Comparison of ENCODE assay signal across 14 cellular contexts in genomic region chr20:63542696-63543095, GRCh38. TPM values are rescaled to one million over a fixed set of nuclear protein-coding genes. Genes with fewer than 3 reads are reported as not detected.
DNase-seq lines count a peak whose midpoint lies in the region; ATAC-seq and TF ChIP-seq lines count a peak whose summit lies in the region.
"Had no signal": no experiment of that assay in that cellular context is flagged by ENCODE, and none has a peak within 500 bp of the region (broad histone marks: within the 10 kb centered on the region; RNA-seq: fewer than 3 reads in every experiment).

No MANE protein-coding gene starts in this region.

- H3K9me2 ChIP-seq in PC-9 (ENCODE audit: insufficient read depth) = no peaks in the 10 kb centered on the region

- no peaks in the 10 kb centered on the region for H3K36me3 Mint-ChIP-seq in activated CD4-positive, alpha-beta memory T cell treated with anti-CD3 and anti-CD28 coated beads for 36 hours
- H3K36me3 Mint-ChIP-seq in activated CD4-positive, alpha-beta memory T cell treated with anti-CD3 and anti-CD28 coated beads, Interleukin-2, amount 10 ng/mL, durations not matched to agents 7 days and 5 days (ENCODE audit: low read depth) = no peaks in the 10 kb centered on the region
- no peaks in the 10 kb centered on the region for H3K36me3 Mint-ChIP-seq in stimulated activated memory B cell treated with anti-CD40 and anti-IgM and Interleukin-4, amounts not matched to agents 10 μg/mL and 1 μg/mL and 100 μg/mL, for 72 hours
- H3K36me3 Mint-ChIP-seq: T-cell had no signal

- H3K27ac Mint-ChIP-seq in activated CD4-positive, alpha-beta memory T cell treated with anti-CD3 and anti-CD28 coated beads for 36 hours = no peak overlapping the region
- H3K27ac Mint-ChIP-seq in activated CD4-positive, alpha-beta memory T cell treated with anti-CD3 and anti-CD28 coated beads, Interleukin-2, amount 10 ng/mL, durations not matched to agents 7 days and 5 days = no peak overlapping the region
- peak overlapping the region; percentile 84 for H3K27ac Mint-ChIP-seq in stimulated activated memory B cell treated with anti-CD40 and anti-IgM and Interleukin-4, amounts not matched to agents 10 μg/mL and 1 μg/mL and 100 μg/mL, for 72 hours
- H3K27ac Mint-ChIP-seq: T-cell had no signal

- no peak overlapping the region; the same call in 1 of the 2 replicates for H3K27ac ChIP-seq in PC-9
- H3K27ac ChIP-seq: C4-2B, cardiac muscle cell, heart left ventricle had no signal

- H3K4me3 ChIP-seq in PC-9 = peak overlapping the region; percentile 48; the same call in 1 of the 2 replicates
- H3K4me3 ChIP-seq: cardiac muscle cell, heart left ventricle had no signal

- H3K4me1 ChIP-seq in PC-9 (replicated peaks; ENCODE audit: insufficient read depth) = peaks cover 71% of the 10 kb centered on the region

- POLR2A ChIA-PET in activated CD4-positive, alpha-beta memory T cell treated with anti-CD3 and anti-CD28 coated beads for 36 hours (lab: Charles Lee) = no interaction called here
- POLR2A ChIA-PET in activated CD4-positive, alpha-beta memory T cell treated with anti-CD3 and anti-CD28 coated beads, Interleukin-2, amount 10 ng/mL, durations not matched to agents 7 days and 5 days (lab: Charles Lee) = no interaction called here
- POLR2A ChIA-PET in PC-9 (lab: Charles Lee; ENCODE audit: unreplicated experiment) = no interaction called here

- H3K27me3 ChIP-seq in PC-9 (ENCODE audit: insufficient read depth, low read depth) = no peaks in the 10 kb centered on the region
- H3K27me3 ChIP-seq: cardiac muscle cell had no signal

- H3F3A ChIP-seq in PC-9 (ENCODE audit: insufficient read depth, low read depth) = peaks cover 33% of the 10 kb centered on the region; the same call in 1 of the 2 replicates

- DNase-seq in activated CD4-positive, alpha-beta memory T cell treated with anti-CD3 and anti-CD28 coated beads for 36 hours = peak; percentile 55
- no peak for DNase-seq in activated CD4-positive, alpha-beta memory T cell treated with anti-CD3 and anti-CD28 coated beads, Interleukin-2, amount 10 ng/mL, durations not matched to agents 7 days and 5 days
- no peak for DNase-seq in PC-9
- DNase-seq in putamen (ENCODE audit: low spot score) = no peak
- DNase-seq: H7, heart left ventricle, T-cell had no signal

- no peaks in the 10 kb centered on the region for H3K36me3 ChIP-seq in PC-9 (ENCODE audit: low read depth)
- H3K36me3 ChIP-seq: cardiac muscle cell, heart left ventricle, WERI-Rb-1 had no signal

- no peaks in the 10 kb centered on the region for H3K79me2 ChIP-seq in PC-9 (ENCODE audit: low read depth)

- TF ChIP-seq CTCF in PC-9 (conservative IDR thresholded peaks at IDR 0.05) = no peak

- CTCF ChIA-PET in activated CD4-positive, alpha-beta memory T cell treated with anti-CD3 and anti-CD28 coated beads for 36 hours (lab: Charles Lee) = interaction anchor here (1.1 kb wide), 1 partner anchor 25 kb away, joined by 3 read pairs; no protein-coding TSS in a partner anchor
- CTCF ChIA-PET in activated CD4-positive, alpha-beta memory T cell treated with anti-CD3 and anti-CD28 coated beads, Interleukin-2, amount 10 ng/mL, durations not matched to agents 7 days and 5 days (lab: Charles Lee) = no interaction called here
- CTCF ChIA-PET in PC-9 (lab: Charles Lee) = no interaction called here

- no peaks in the 10 kb centered on the region for H3K9me3 Mint-ChIP-seq in activated CD4-positive, alpha-beta memory T cell treated with anti-CD3 and anti-CD28 coated beads for 36 hours
- no peaks in the 10 kb centered on the region for H3K9me3 Mint-ChIP-seq in activated CD4-positive, alpha-beta memory T cell treated with anti-CD3 and anti-CD28 coated beads, Interleukin-2, amount 10 ng/mL, durations not matched to agents 7 days and 5 days
- no peaks in the 10 kb centered on the region for H3K9me3 Mint-ChIP-seq in stimulated activated memory B cell treated with anti-CD40 and anti-IgM and Interleukin-4, amounts not matched to agents 10 μg/mL and 1 μg/mL and 100 μg/mL, for 72 hours
- H3K9me3 Mint-ChIP-seq: T-cell had no signal

- no peak overlapping the region for H2AFZ ChIP-seq in PC-9

- intact Hi-C loops in activated CD4-positive, alpha-beta memory T cell treated with anti-CD3 and anti-CD28 coated beads for 36 hours (cut with micrococcal nuclease) = no loop called here
- intact Hi-C loops in PC-9 (cut with micrococcal nuclease; ENCODE audit: unreplicated experiment) = no loop called here

- BruUV-seq in PC-9 (replicated peaks; lab: Mats Ljungman, UMichigan) = no TSS peak

- no peaks in the 10 kb centered on the region for H3K27me3 Mint-ChIP-seq in activated CD4-positive, alpha-beta memory T cell treated with anti-CD3 and anti-CD28 coated beads for 36 hours
- peaks cover 16% of the 10 kb centered on the region for H3K27me3 Mint-ChIP-seq in activated CD4-positive, alpha-beta memory T cell treated with anti-CD3 and anti-CD28 coated beads, Interleukin-2, amount 10 ng/mL, durations not matched to agents 7 days and 5 days
- H3K27me3 Mint-ChIP-seq in stimulated activated memory B cell treated with anti-CD40 and anti-IgM and Interleukin-4, amounts not matched to agents 10 μg/mL and 1 μg/mL and 100 μg/mL, for 72 hours = peaks cover 8% of the 10 kb centered on the region

- H3K4me3 Mint-ChIP-seq in activated CD4-positive, alpha-beta memory T cell treated with anti-CD3 and anti-CD28 coated beads for 36 hours = no peak overlapping the region
- H3K4me3 Mint-ChIP-seq in activated CD4-positive, alpha-beta memory T cell treated with anti-CD3 and anti-CD28 coated beads, Interleukin-2, amount 10 ng/mL, durations not matched to agents 7 days and 5 days = no peak overlapping the region
- peak overlapping the region; percentile 69 for H3K4me3 Mint-ChIP-seq in stimulated activated memory B cell treated with anti-CD40 and anti-IgM and Interleukin-4, amounts not matched to agents 10 μg/mL and 1 μg/mL and 100 μg/mL, for 72 hours
- H3K4me3 Mint-ChIP-seq: T-cell had no signal

- peaks cover 10% of the 10 kb centered on the region for H3K4me1 Mint-ChIP-seq in activated CD4-positive, alpha-beta memory T cell treated with anti-CD3 and anti-CD28 coated beads for 36 hours (ENCODE audit: low read depth)
- peaks cover 15% of the 10 kb centered on the region for H3K4me1 Mint-ChIP-seq in activated CD4-positive, alpha-beta memory T cell treated with anti-CD3 and anti-CD28 coated beads, Interleukin-2, amount 10 ng/mL, durations not matched to agents 7 days and 5 days
- peaks cover 77% of the 10 kb centered on the region for H3K4me1 Mint-ChIP-seq in stimulated activated memory B cell treated with anti-CD40 and anti-IgM and Interleukin-4, amounts not matched to agents 10 μg/mL and 1 μg/mL and 100 μg/mL, for 72 hours

- no peaks in the 10 kb centered on the region for H3K9me3 ChIP-seq in PC-9 (ENCODE audit: insufficient read depth, low read depth)
- H3K9me3 ChIP-seq: heart left ventricle had no signal

- peak; percentile 84 for ATAC-seq in stimulated activated memory B cell treated with anti-CD40 and anti-IgM and Interleukin-4, amounts not matched to agents 10 μg/mL and 1 μg/mL and 100 μg/mL, for 72 hours
- no peak for ATAC-seq in GM19351 (IDR thresholded peaks at IDR 0.05; ENCODE audit: unreplicated experiment)
- ATAC-seq: heart left ventricle, T-cell had no signal

- no peaks in the 10 kb centered on the region for H4K20me1 ChIP-seq in PC-9 (ENCODE audit: insufficient read depth)

- peak overlapping the region; percentile 97 for H3K4me2 ChIP-seq in PC-9

RNA-seq across cellular contexts. Expression of gene SRMS, which starts 4.9 kb away (rescaled TPM):
- total RNA-seq in activated CD4-positive, alpha-beta memory T cell treated with anti-CD3 and anti-CD28 coated beads for 36 hours = not detected
- total RNA-seq in activated CD4-positive, alpha-beta memory T cell treated with anti-CD3 and anti-CD28 coated beads, Interleukin-2, amount 10 ng/mL, durations not matched to agents 7 days and 5 days = not detected
- 1.2 TPM in 2 replicates for total RNA-seq in PC-9 (2021)
- total RNA-seq: A172, cardiac muscle cell, heart left ventricle, lung microvascular endothelial cell, T-cell had no signal

RNA-seq across cellular contexts. Expression of gene PTK6, which starts 5.5 kb away (rescaled TPM):
- total RNA-seq in activated CD4-positive, alpha-beta memory T cell treated with anti-CD3 and anti-CD28 coated beads for 36 hours = under 1 TPM; 0.34 to 0.78 TPM
- 1 to 10 TPM; 2.1 to 2.3 TPM for total RNA-seq in activated CD4-positive, alpha-beta memory T cell treated with anti-CD3 and anti-CD28 coated beads, Interleukin-2, amount 10 ng/mL, durations not matched to agents 7 days and 5 days
- 12.9 and 13.3 TPM in 2 replicates for total RNA-seq in PC-9 (2021)
- total RNA-seq: cardiac muscle cell, lung microvascular endothelial cell had no signal

RNA-seq across cellular contexts. Expression of gene FNDC11, which starts 11.3 kb away (rescaled TPM):
- under 1 TPM; 0.55 to 0.61 TPM for total RNA-seq in activated CD4-positive, alpha-beta memory T cell treated with anti-CD3 and anti-CD28 coated beads for 36 hours
- under 1 TPM; 0.20 to 0.30 TPM for total RNA-seq in activated CD4-positive, alpha-beta memory T cell treated with anti-CD3 and anti-CD28 coated beads, Interleukin-2, amount 10 ng/mL, durations not matched to agents 7 days and 5 days
- 7.7 and 10.6 TPM in 2 replicates for total RNA-seq in PC-9 (2021)

RNA-seq across cellular contexts. Expression of gene PPDPF, which starts 22.1 kb away (rescaled TPM):
- total RNA-seq in activated CD4-positive, alpha-beta memory T cell treated with anti-CD3 and anti-CD28 coated beads for 36 hours = 100 to 1,000 TPM; 191 to 201 TPM
- 100 to 1,000 TPM; 228 to 232 TPM for total RNA-seq in activated CD4-positive, alpha-beta memory T cell treated with anti-CD3 and anti-CD28 coated beads, Interleukin-2, amount 10 ng/mL, durations not matched to agents 7 days and 5 days
- total RNA-seq in PC-9 (2021) = 243 and 253 TPM in 2 replicates

RNA-seq across cellular contexts. Expression of gene HELZ2, which starts 31.3 kb away (rescaled TPM):
- 10 to 100 TPM; 28.5 to 32.2 TPM for total RNA-seq in activated CD4-positive, alpha-beta memory T cell treated with anti-CD3 and anti-CD28 coated beads for 36 hours
- total RNA-seq in activated CD4-positive, alpha-beta memory T cell treated with anti-CD3 and anti-CD28 coated beads, Interleukin-2, amount 10 ng/mL, durations not matched to agents 7 days and 5 days = 100 to 1,000 TPM; 202 to 208 TPM
- 33.7 and 52.6 TPM in 2 replicates for total RNA-seq in PC-9 (2021)
